ENCODE assay signal across 14 cellular contexts in the genomic region with DNA sequence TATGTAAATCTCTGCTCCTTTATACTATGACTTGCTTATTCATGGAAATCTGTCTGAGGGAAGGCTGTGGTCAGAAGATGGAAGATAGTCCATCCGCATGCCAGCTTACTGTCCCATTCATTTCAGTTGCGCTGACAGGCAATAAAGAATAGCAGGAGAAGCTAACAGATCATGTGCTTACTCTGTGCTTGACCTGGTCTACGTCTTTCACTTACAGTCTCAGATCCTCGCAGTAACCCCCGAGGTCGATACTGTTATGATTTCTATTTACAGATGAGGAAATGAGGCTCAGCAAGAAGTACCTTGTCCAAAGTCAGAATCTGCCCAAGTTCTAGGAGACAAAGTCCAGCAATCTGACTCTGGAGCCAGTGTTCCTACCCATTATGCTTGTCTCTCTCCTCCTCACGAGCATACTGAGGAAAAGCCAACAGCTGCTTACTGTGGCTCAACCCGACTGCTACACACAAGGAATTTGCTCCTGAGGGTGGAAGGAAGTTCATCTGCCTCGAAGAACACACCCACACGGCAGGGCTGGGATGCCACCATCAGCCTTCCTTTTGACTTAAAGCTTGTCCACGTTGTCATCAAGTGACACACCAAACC.
DNase-seq lines count a peak whose midpoint lies in the region; ATAC-seq, FAIRE-seq and TF ChIP-seq lines count a peak whose summit lies in the region.
"Had no signal": no experiment of that assay in that cellular context is flagged by ENCODE, and none has a peak within 500 bp of the region (broad histone marks: within the 10 kb centered on the region; RNA-seq: fewer than 3 reads in every experiment).

No MANE protein-coding gene starts in this region.

- no peak overlapping the region for H3K27ac ChIP-seq in right atrium auricular region
- peak overlapping the region; percentile 43 to 73 for H3K27ac ChIP-seq in liver (ENCODE audit: low read depth in 1 of 2, low read length in 2 of 2)
- no peak overlapping the region for H3K27ac ChIP-seq in suprapubic skin
- H3K27ac ChIP-seq: heart right ventricle, thyroid gland had no signal

- no peaks in the 10 kb centered on the region for H3K27me3 ChIP-seq in right atrium auricular region
- H3K27me3 ChIP-seq in bronchial epithelial cell (ENCODE audit: control insufficient read depth, insufficient read depth, low read length): peaks cover 6% of the 10 kb centered on the region
- no peaks in the 10 kb centered on the region for H3K27me3 ChIP-seq in liver (ENCODE audit: control insufficient read depth in 4 of 4, insufficient read depth in 4 of 4, low read length in 3 of 4)
- peaks cover 2% of the 10 kb centered on the region for H3K27me3 ChIP-seq in suprapubic skin
- H3K27me3 ChIP-seq: heart right ventricle, thyroid gland had no signal

- no peaks in the 10 kb centered on the region for H3K4me1 ChIP-seq in right atrium auricular region
- H3K4me1 ChIP-seq in liver (ENCODE audit: control insufficient read depth in 4 of 4, insufficient read depth in 4 of 4, low read length in 3 of 4): peaks cover 0 to 19% (median 16%) of the 10 kb centered on the region in 4 donors
- peaks cover 8% of the 10 kb centered on the region for H3K4me1 ChIP-seq in suprapubic skin
- H3K4me1 ChIP-seq: thyroid gland had no signal

- TF ChIP-seq CTCF in right atrium auricular region (IDR thresholded peaks at IDR 0.05) (no peak), bronchial epithelial cell (IDR thresholded peaks at IDR 0.05; ENCODE audit: insufficient read depth, low read length, severe bottlenecking) (no peak), liver (IDR thresholded peaks at IDR 0.05; ENCODE audit: low read depth, low read length, missing input control) (no peak), suprapubic skin (IDR thresholded peaks at IDR 0.05) (no peak)

- WGBS in liver: 25% methylated on average over 11 of the region's 11 CpGs
- 44% methylated on average over 11 of the region's 11 CpGs for WGBS in suprapubic skin

- TF ChIP-seq RAD21 in liver (IDR thresholded peaks at IDR 0.05): peak in 1 of 2 donors; percentile 15

- no peaks in the 10 kb centered on the region for H3K9me3 ChIP-seq in right atrium auricular region
- H3K9me3 ChIP-seq in liver (ENCODE audit: control insufficient read depth in 4 of 4, low read length in 3 of 4): no peaks in the 10 kb centered on the region
- H3K9me3 ChIP-seq in suprapubic skin: no peaks in the 10 kb centered on the region
- H3K9me3 ChIP-seq: heart right ventricle, thyroid gland had no signal

- H3K36me3 ChIP-seq in right atrium auricular region: no peaks in the 10 kb centered on the region
- no peaks in the 10 kb centered on the region for H3K36me3 ChIP-seq in bronchial epithelial cell (ENCODE audit: control insufficient read depth, insufficient read depth, low read length)
- H3K36me3 ChIP-seq in liver (ENCODE audit: control insufficient read depth in 4 of 4, insufficient read depth in 3 of 4, low read depth in 1 of 4, low read length in 3 of 4): no peaks in the 10 kb centered on the region
- no peaks in the 10 kb centered on the region for H3K36me3 ChIP-seq in suprapubic skin
- H3K36me3 ChIP-seq: heart right ventricle, thyroid gland had no signal

- DNase-seq in left ventricle myocardium superior: no peak
- no peak for DNase-seq in right atrium auricular region (ENCODE audit: low spot score)
- peak; percentile 6 for DNase-seq in bronchial epithelial cell (ENCODE audit: low read depth)
- no peak for DNase-seq in GF-D8 (lab: John Stamatoyannopoulos, UW)
- no peak for DNase-seq in suprapubic skin (ENCODE audit: low spot score in 2 of 2)
- DNase-seq: activated naive CD8-positive, alpha-beta T cell treated with anti-CD3 and anti-CD28 coated beads, Interleukin-2, amount 10 ng/mL, durations not matched to agents 7 days and 5 days; H7; heart right ventricle; NCI-H1930; thyroid gland had no signal

- H3K4me3 ChIP-seq in right atrium auricular region (no peak overlapping the region), bronchial epithelial cell (ENCODE audit: low read depth, low read length) (no peak overlapping the region), liver (ENCODE audit: low read depth in 1 of 3, low read length in 3 of 3) (peak overlapping the region; percentile 17 to 55 (median 41)), suprapubic skin (no peak overlapping the region)
- H3K4me3 ChIP-seq: heart right ventricle, thyroid gland had no signal

- intact Hi-C loops in left ventricle myocardium superior (cut with micrococcal nuclease): no loop called here

- TF ChIP-seq EP300 in suprapubic skin (IDR thresholded peaks at IDR 0.05): no peak

- ATAC-seq in left ventricle myocardium superior: peak; percentile 38
- ATAC-seq in HG03520 (IDR thresholded peaks at IDR 0.05; ENCODE audit: unreplicated experiment): no peak
- ATAC-seq in GM19023 (IDR thresholded peaks at IDR 0.05; ENCODE audit: unreplicated experiment): no peak

- no peak for TF ChIP-seq POLR2A in suprapubic skin (IDR thresholded peaks at IDR 0.05)

- FAIRE-seq in bronchial epithelial cell (lab: Jason Lieb, UNC): no peak
- FAIRE-seq: A204.1 had no signal

- no peak overlapping the region for H3K9ac ChIP-seq in liver (ENCODE audit: low read depth in 1 of 2, low read length in 2 of 2)

TF ChIP-seq in liver, 16 proteins besides CTCF, POLR2A, EP300 and RAD21:
- TF ChIP-seq, protein P1, sequence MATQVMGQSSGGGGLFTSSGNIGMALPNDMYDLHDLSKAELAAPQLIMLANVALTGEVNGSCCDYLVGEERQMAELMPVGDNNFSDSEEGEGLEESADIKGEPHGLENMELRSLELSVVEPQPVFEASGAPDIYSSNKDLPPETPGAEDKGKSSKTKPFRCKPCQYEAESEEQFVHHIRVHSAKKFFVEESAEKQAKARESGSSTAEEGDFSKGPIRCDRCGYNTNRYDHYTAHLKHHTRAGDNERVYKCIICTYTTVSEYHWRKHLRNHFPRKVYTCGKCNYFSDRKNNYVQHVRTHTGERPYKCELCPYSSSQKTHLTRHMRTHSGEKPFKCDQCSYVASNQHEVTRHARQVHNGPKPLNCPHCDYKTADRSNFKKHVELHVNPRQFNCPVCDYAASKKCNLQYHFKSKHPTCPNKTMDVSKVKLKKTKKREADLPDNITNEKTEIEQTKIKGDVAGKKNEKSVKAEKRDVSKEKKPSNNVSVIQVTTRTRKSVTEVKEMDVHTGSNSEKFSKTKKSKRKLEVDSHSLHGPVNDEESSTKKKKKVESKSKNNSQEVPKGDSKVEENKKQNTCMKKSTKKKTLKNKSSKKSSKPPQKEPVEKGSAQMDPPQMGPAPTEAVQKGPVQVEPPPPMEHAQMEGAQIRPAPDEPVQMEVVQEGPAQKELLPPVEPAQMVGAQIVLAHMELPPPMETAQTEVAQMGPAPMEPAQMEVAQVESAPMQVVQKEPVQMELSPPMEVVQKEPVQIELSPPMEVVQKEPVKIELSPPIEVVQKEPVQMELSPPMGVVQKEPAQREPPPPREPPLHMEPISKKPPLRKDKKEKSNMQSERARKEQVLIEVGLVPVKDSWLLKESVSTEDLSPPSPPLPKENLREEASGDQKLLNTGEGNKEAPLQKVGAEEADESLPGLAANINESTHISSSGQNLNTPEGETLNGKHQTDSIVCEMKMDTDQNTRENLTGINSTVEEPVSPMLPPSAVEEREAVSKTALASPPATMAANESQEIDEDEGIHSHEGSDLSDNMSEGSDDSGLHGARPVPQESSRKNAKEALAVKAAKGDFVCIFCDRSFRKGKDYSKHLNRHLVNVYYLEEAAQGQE (IDR thresholded peaks at IDR 0.05): peak; percentile 17
- TF ChIP-seq, protein P2, sequence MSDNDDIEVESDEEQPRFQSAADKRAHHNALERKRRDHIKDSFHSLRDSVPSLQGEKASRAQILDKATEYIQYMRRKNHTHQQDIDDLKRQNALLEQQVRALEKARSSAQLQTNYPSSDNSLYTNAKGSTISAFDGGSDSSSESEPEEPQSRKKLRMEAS (IDR thresholded peaks at IDR 0.05): no peak
- TF ChIP-seq HNF4G (IDR thresholded peaks at IDR 0.05) (peak; percentile 42), YY1 (IDR thresholded peaks at IDR 0.05) (no peak), HNF4A (conservative IDR thresholded peaks at IDR 0.05) (peak; percentile 75 to 84), SP1 (IDR thresholded peaks at IDR 0.05) (no peak), TAF1 (conservative IDR thresholded peaks at IDR 0.05) (no peak), ATF3 (IDR thresholded peaks at IDR 0.05) (no peak), NR2F2 (IDR thresholded peaks at IDR 0.05) (no peak), EGR1 (IDR thresholded peaks at IDR 0.05; ENCODE audit: low read depth in 2 of 2) (no peak), FOXA1 (IDR thresholded peaks at IDR 0.05) (no peak), RXRA (IDR thresholded peaks at IDR 0.05) (peak; percentile 27 to 33), JUND (IDR thresholded peaks at IDR 0.05) (peak in 1 of 2 donors; percentile 27), GABPA (IDR thresholded peaks at IDR 0.05 in 1 of 2, conservative IDR thresholded peaks at IDR 0.05 in 1 of 2) (no peak), FOXA2 (IDR thresholded peaks at IDR 0.05) (no peak)
- TF ChIP-seq, protein P3, sequence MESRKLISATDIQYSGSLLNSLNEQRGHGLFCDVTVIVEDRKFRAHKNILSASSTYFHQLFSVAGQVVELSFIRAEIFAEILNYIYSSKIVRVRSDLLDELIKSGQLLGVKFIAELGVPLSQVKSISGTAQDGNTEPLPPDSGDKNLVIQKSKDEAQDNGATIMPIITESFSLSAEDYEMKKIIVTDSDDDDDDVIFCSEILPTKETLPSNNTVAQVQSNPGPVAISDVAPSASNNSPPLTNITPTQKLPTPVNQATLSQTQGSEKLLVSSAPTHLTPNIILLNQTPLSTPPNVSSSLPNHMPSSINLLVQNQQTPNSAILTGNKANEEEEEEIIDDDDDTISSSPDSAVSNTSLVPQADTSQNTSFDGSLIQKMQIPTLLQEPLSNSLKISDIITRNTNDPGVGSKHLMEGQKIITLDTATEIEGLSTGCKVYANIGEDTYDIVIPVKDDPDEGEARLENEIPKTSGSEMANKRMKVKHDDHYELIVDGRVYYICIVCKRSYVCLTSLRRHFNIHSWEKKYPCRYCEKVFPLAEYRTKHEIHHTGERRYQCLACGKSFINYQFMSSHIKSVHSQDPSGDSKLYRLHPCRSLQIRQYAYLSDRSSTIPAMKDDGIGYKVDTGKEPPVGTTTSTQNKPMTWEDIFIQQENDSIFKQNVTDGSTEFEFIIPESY (IDR thresholded peaks at IDR 0.05): no peak
TF ChIP-seq in liver: peak in this region for 5.

Comparison
In these comparisons a context has a peak if more than half of its experiments do, and no peak if none do; other contexts are left out.
1. H3K27ac ChIP-seq: peak in liver (2 of 2); none in right atrium auricular region (0 of 2) and suprapubic skin (single experiment).
2. H3K4me3 ChIP-seq: peak in liver (3 of 3); none in right atrium auricular region (0 of 2), bronchial epithelial cell (single experiment) and suprapubic skin (single experiment).